In genomic region chr14:20413785-20414117, GRCh38 we compare ENCODE assay signal across 8 cellular contexts. TPM values are rescaled to one million over a fixed set of nuclear protein-coding genes. Genes with fewer than 3 reads are reported as not detected.
A peak's percentile ranks its signal among the peaks of the same experiment; 100 is the strongest.
DNase-seq lines count a peak whose midpoint lies in the region; ATAC-seq and TF ChIP-seq lines count a peak whose summit lies in the region.

No MANE protein-coding gene starts in this region.

- no peaks in the 10 kb centered on the region for H3K27me3 Mint-ChIP-seq in activated naive CD4-positive, alpha-beta T cell treated with anti-CD3 and anti-CD28 coated beads, Interleukin-2, amount 50 U/mL, for 24 hours

- H3K4me3 Mint-ChIP-seq in activated naive CD4-positive, alpha-beta T cell treated with anti-CD3 and anti-CD28 coated beads, Interleukin-2, amount 50 U/mL, for 24 hours, result peak overlapping the region; percentile 96

- intact Hi-C loops in left ventricle myocardium inferior (cut with micrococcal nuclease), result loop anchor here (10.0 kb wide), 1 partner anchor 191 kb away; no protein-coding TSS in a partner anchor

- no peaks in the 10 kb centered on the region for H3K36me3 ChIP-seq in left ventricle myocardium inferior

- peak overlapping the region; percentile 97 for H3K27ac Mint-ChIP-seq in activated naive CD4-positive, alpha-beta T cell treated with anti-CD3 and anti-CD28 coated beads, Interleukin-2, amount 50 U/mL, for 24 hours

- peaks cover 23% of the 10 kb centered on the region for H3K4me1 ChIP-seq in left ventricle myocardium inferior

- H3K27me3 ChIP-seq in left ventricle myocardium inferior (ENCODE audit: low read depth), result no peaks in the 10 kb centered on the region

- peak; percentile 49 for DNase-seq in Ammon's horn (ENCODE audit: low spot score)
- DNase-seq in LNCaP clone FGC (ENCODE audit: low read depth), result no peak
- no peak for DNase-seq in left ventricle myocardium inferior
- DNase-seq in retinal pigment epithelial cell (ENCODE audit: low read depth), result no peak
- DNase-seq in SK-N-DZ (ENCODE audit: low spot score), result no peak
- DNase-seq in hippocampal formation (lab: John Stamatoyannopoulos, UW), result no peak

- TF ChIP-seq CTCF in LNCaP clone FGC (IDR thresholded peaks at IDR 0.05; ENCODE audit: control insufficient read depth, extremely low read depth, insufficient read depth), result no peak
- no peak for TF ChIP-seq CTCF in left ventricle myocardium inferior (IDR thresholded peaks at IDR 0.05; ENCODE audit: borderline replicate concordance)
- TF ChIP-seq CTCF in retinal pigment epithelial cell (conservative IDR thresholded peaks at IDR 0.05; ENCODE audit: low read depth, low read length), result no peak

- H3K36me3 Mint-ChIP-seq in activated naive CD4-positive, alpha-beta T cell treated with anti-CD3 and anti-CD28 coated beads, Interleukin-2, amount 50 U/mL, for 24 hours, result no peaks in the 10 kb centered on the region

- H3K4me3 ChIP-seq in LNCaP clone FGC (ENCODE audit: low read depth, low read length) (peak overlapping the region; percentile 84), left ventricle myocardium inferior (peak overlapping the region; percentile 85), retinal pigment epithelial cell (ENCODE audit: low read length) (peak overlapping the region; percentile 92)

- ATAC-seq in GM19351 (IDR thresholded peaks at IDR 0.05; ENCODE audit: unreplicated experiment), result peak; percentile 45

- no peaks in the 10 kb centered on the region for H3K9me3 Mint-ChIP-seq in activated naive CD4-positive, alpha-beta T cell treated with anti-CD3 and anti-CD28 coated beads, Interleukin-2, amount 50 U/mL, for 24 hours

- H3K9me3 ChIP-seq in left ventricle myocardium inferior (replicated peaks), result no peaks in the 10 kb centered on the region

- peak overlapping the region; percentile 97 for H3K27ac ChIP-seq in left ventricle myocardium inferior (replicated peaks)

- H3K4me1 Mint-ChIP-seq in activated naive CD4-positive, alpha-beta T cell treated with anti-CD3 and anti-CD28 coated beads, Interleukin-2, amount 50 U/mL, for 24 hours, result peaks cover 51% of the 10 kb centered on the region

RNA-seq across cellular contexts. Expression of gene TEP1, which starts 0.5 kb away (rescaled TPM):
- 9.7 TPM for total RNA-seq in left ventricle myocardium inferior
- 0.07 and 0.08 TPM in 2 replicates for polyA plus RNA-seq in SK-N-DZ (2014; cell fraction: cytosol; rRNA removed)
- 0.52 and 5.5 TPM in 2 replicates for polyA plus RNA-seq in SK-N-DZ (2014; cell fraction: nucleus; rRNA removed)

RNA-seq across cellular contexts. Expression of gene KLHL33, which starts 22.2 kb away (rescaled TPM):
- 0.33 TPM for total RNA-seq in left ventricle myocardium inferior
- 0.08 and 0.14 TPM in 2 replicates for polyA plus RNA-seq in SK-N-DZ (2014; cell fraction: cytosol; rRNA removed)
- polyA plus RNA-seq in SK-N-DZ (2014; cell fraction: nucleus; rRNA removed), result 0.06 TPM in 1 of 2 replicates, not detected in the other

RNA-seq across cellular contexts. Expression of gene OSGEP, which starts 40.9 kb away (rescaled TPM):
- 19.4 TPM for total RNA-seq in left ventricle myocardium inferior
- polyA plus RNA-seq in SK-N-DZ (2014; cell fraction: cytosol; rRNA removed), result 64.1 and 70.6 TPM in 2 replicates
- polyA plus RNA-seq in SK-N-DZ (2014; cell fraction: nucleus; rRNA removed), result 217 and 251 TPM in 2 replicates

RNA-seq across cellular contexts. Expression of gene APEX1, which starts 41.3 kb away (rescaled TPM):
- total RNA-seq in left ventricle myocardium inferior, result 75.0 TPM
- polyA plus RNA-seq in SK-N-DZ (2014; cell fraction: cytosol; rRNA removed), result 57.8 and 328 TPM in 2 replicates
- polyA plus RNA-seq in SK-N-DZ (2014; cell fraction: nucleus; rRNA removed), result 69.4 and 244 TPM in 2 replicates

RNA-seq across cellular contexts. Expression of gene PIP4P1, which starts 47.5 kb away (rescaled TPM):
- 19.7 TPM for total RNA-seq in left ventricle myocardium inferior
- polyA plus RNA-seq in SK-N-DZ (2014; cell fraction: cytosol; rRNA removed), result 27.7 and 34.4 TPM in 2 replicates
- 78.2 and 122 TPM in 2 replicates for polyA plus RNA-seq in SK-N-DZ (2014; cell fraction: nucleus; rRNA removed)
